8 cellular contexts compared by ENCODE assay signal in genomic region chr19:7595466-7596133, GRCh38. TPM values are rescaled to one million over a fixed set of nuclear protein-coding genes. Genes with fewer than 3 reads are reported as not detected.
DNase-seq lines count a peak whose midpoint lies in the region; ATAC-seq and TF ChIP-seq lines count a peak whose summit lies in the region.

Gene CAMSAP3 (plus strand): TSS chr19:7595863. CDS start chr19:7596003, 140 bp downstream.

- H3K4me1 Mint-ChIP-seq in activated CD8-positive, alpha-beta memory T cell treated with anti-CD3 and anti-CD28 coated beads, Interleukin-2, amount 10 ng/mL, durations not matched to agents 7 days and 5 days = peaks cover 3% of the 10 kb centered on the region

- CTCF ChIA-PET in activated CD8-positive, alpha-beta memory T cell treated with anti-CD3 and anti-CD28 coated beads, Interleukin-2, amount 10 ng/mL, durations not matched to agents 7 days and 5 days (lab: Charles Lee) = interaction anchor here (1.0 to 1.2 kb wide), 2 partner anchors 85 to 219 kb away, joined by 3 read pairs; partner anchors contain the start of gene TRAPPC5

- peaks cover 42% of the 10 kb centered on the region for H3K27me3 Mint-ChIP-seq in activated CD8-positive, alpha-beta memory T cell treated with anti-CD3 and anti-CD28 coated beads, Interleukin-2, amount 10 ng/mL, durations not matched to agents 7 days and 5 days

- H3K27ac Mint-ChIP-seq in activated CD8-positive, alpha-beta memory T cell treated with anti-CD3 and anti-CD28 coated beads, Interleukin-2, amount 10 ng/mL, durations not matched to agents 7 days and 5 days = no peak within 1 kb of the TSS

- DNase-seq in Right ventricle myocardium superior (no peak), cardiac septum (ENCODE audit: low spot score) (no peak), NCI-H2171 treated with DMSO at 0.1 percent for 48 hours (lab: John Stamatoyannopoulos, UW) (peak; percentile 82), fibroblast of the conjunctiva (ENCODE audit: low read depth) (peak; percentile 26), omental fat pad (ENCODE audit: low spot score) (no peak), SW 1271 (lab: John Stamatoyannopoulos, UW) (no peak), superior temporal gyrus (ENCODE audit: extremely low spot score) (no peak)
- peak; percentile 44 for DNase-seq in activated CD8-positive, alpha-beta memory T cell treated with anti-CD3 and anti-CD28 coated beads, Interleukin-2, amount 10 ng/mL, durations not matched to agents 7 days and 5 days

- H3K9me3 Mint-ChIP-seq in activated CD8-positive, alpha-beta memory T cell treated with anti-CD3 and anti-CD28 coated beads, Interleukin-2, amount 10 ng/mL, durations not matched to agents 7 days and 5 days (ENCODE audit: low read depth) = no peaks in the 10 kb centered on the region

- TF ChIP-seq CTCF in omental fat pad (IDR thresholded peaks at IDR 0.05) = no peak

- H3K4me3 Mint-ChIP-seq in activated CD8-positive, alpha-beta memory T cell treated with anti-CD3 and anti-CD28 coated beads, Interleukin-2, amount 10 ng/mL, durations not matched to agents 7 days and 5 days = peak within 1 kb of the TSS; percentile 40

- no peaks in the 10 kb centered on the region for H3K36me3 Mint-ChIP-seq in activated CD8-positive, alpha-beta memory T cell treated with anti-CD3 and anti-CD28 coated beads, Interleukin-2, amount 10 ng/mL, durations not matched to agents 7 days and 5 days

- intact Hi-C loops in Right ventricle myocardium superior (cut with DNase I) (no loop called here), cardiac septum (cut with DNase I) (no loop called here)

- ATAC-seq in Right ventricle myocardium superior (ENCODE audit: poor library complexity) (peak; percentile 75), omental fat pad (ENCODE audit: low FRiP score) (peak; percentile 75)
- ATAC-seq in activated CD8-positive, alpha-beta memory T cell treated with anti-CD3 and anti-CD28 coated beads, Interleukin-2, amount 10 ng/mL, durations not matched to agents 7 days and 5 days = peak; percentile 90

RNA-seq across cellular contexts. Expression of gene CAMSAP3, which starts in this region (rescaled TPM):
- 1.0 TPM for total RNA-seq in Right ventricle myocardium superior
- total RNA-seq in cardiac septum = not detected
- total RNA-seq in activated CD8-positive, alpha-beta memory T cell treated with anti-CD3 and anti-CD28 coated beads, Interleukin-2, amount 10 ng/mL, durations not matched to agents 7 days and 5 days = under 1 TPM; 0.15 to 0.30 TPM
- 1 to 10 TPM in 1 of 4 donors, under 1 TPM in 2, not detected in 1; 0.36 to 1.0 (median 0.69) TPM for total RNA-seq in omental fat pad

Comparison
In these comparisons a context has a peak if more than half of its experiments do, and no peak if none do; other contexts are left out.
1. Peak in DNase-seq and ATAC-seq in activated CD8-positive, alpha-beta memory T cell treated with anti-CD3 and anti-CD28 coated beads, Interleukin-2, amount 10 ng/mL, durations not matched to agents 7 days and 5 days; RNA of the gene not detected or under 1 TPM.
2. DNase-seq: peak in NCI-H2171 treated with DMSO at 0.1 percent for 48 hours (single experiment) and fibroblast of the conjunctiva (single experiment); none in Right ventricle myocardium superior (single experiment), cardiac septum (single experiment), omental fat pad (single experiment), SW 1271 (0 of 2) and superior temporal gyrus (single experiment).
3. Peak in every context shown above with its lines, with median percentiles within 50 percentile points of each other: ATAC-seq.